Comparison of ENCODE assay signal across 28 cellular contexts in genomic region chr7:140068033-140068432, GRCh38.
"Had no signal": no experiment of that assay in that cellular context is flagged by ENCODE, and none has a peak within 500 bp of the region (broad histone marks: within the 10 kb centered on the region; RNA-seq: fewer than 3 reads in every experiment).

No MANE protein-coding gene starts in this region.

- H3K27me3 Mint-ChIP-seq: stimulated activated memory B cell treated with anti-CD40 and anti-IgM and Interleukin-4, amounts not matched to agents 10 μg/mL and 1 μg/mL and 100 μg/mL, for 72 hours; stimulated activated naive CD8-positive, alpha-beta T cell treated with anti-CD3 and anti-CD28 coated beads, Interleukin-15, amount 100 ng/mL, for 72 hours; stimulated activated naive CD8-positive, alpha-beta T cell treated with anti-CD3 and anti-CD28 coated beads, Interleukin-15, Interleukin-2, amounts not matched to agents 100 ng/mL and 50 ng/mL, for 24 hours had no signal

- H3K4me3 Mint-ChIP-seq: stimulated activated effector memory CD8-positive, alpha-beta T cell treated with anti-CD3 and anti-CD28 coated beads, Interleukin-12 subunit alpha, Interleukin-12 subunit beta, amount 100 ng/mL, for 72 hours; stimulated activated memory B cell treated with anti-CD40 and anti-IgM and Interleukin-4, amounts not matched to agents 10 μg/mL and 1 μg/mL and 100 μg/mL, for 72 hours; stimulated activated naive B cell treated with anti-CD40 and anti-IgM and Interleukin-4, amounts not matched to agents 10 μg/mL and 1 μg/mL and 100 μg/mL, for 72 hours; stimulated activated naive CD8-positive, alpha-beta T cell treated with anti-CD3 and anti-CD28 coated beads, Interleukin-15, amount 100 ng/mL, for 72 hours; stimulated activated naive CD8-positive, alpha-beta T cell treated with anti-CD3 and anti-CD28 coated beads, Interleukin-15, Interleukin-2, amounts not matched to agents 100 ng/mL and 50 ng/mL, for 24 hours; type B pancreatic cell had no signal

- ATAC-seq: stimulated activated effector memory CD8-positive, alpha-beta T cell treated with anti-CD3 and anti-CD28 coated beads, Interleukin-12 subunit alpha, Interleukin-12 subunit beta, amount 100 ng/mL, for 72 hours; stimulated activated memory B cell treated with anti-CD40 and anti-IgM and Interleukin-4, amounts not matched to agents 10 μg/mL and 1 μg/mL and 100 μg/mL, for 72 hours; stimulated activated naive B cell treated with anti-CD40 and anti-IgM and Interleukin-4, amounts not matched to agents 10 μg/mL and 1 μg/mL and 100 μg/mL, for 72 hours; stimulated activated naive CD8-positive, alpha-beta T cell treated with anti-CD3 and anti-CD28 coated beads, Interleukin-15, amount 100 ng/mL, for 72 hours; stimulated activated naive CD8-positive, alpha-beta T cell treated with anti-CD3 and anti-CD28 coated beads, Interleukin-15, Interleukin-2, amounts not matched to agents 100 U/mL and 50 U/mL, for 24 hours had no signal

- H3K27ac Mint-ChIP-seq: stimulated activated effector memory CD8-positive, alpha-beta T cell treated with anti-CD3 and anti-CD28 coated beads, Interleukin-12 subunit alpha, Interleukin-12 subunit beta, amount 100 ng/mL, for 72 hours; stimulated activated memory B cell treated with anti-CD40 and anti-IgM and Interleukin-4, amounts not matched to agents 10 μg/mL and 1 μg/mL and 100 μg/mL, for 72 hours; stimulated activated naive B cell treated with anti-CD40 and anti-IgM and Interleukin-4, amounts not matched to agents 10 μg/mL and 1 μg/mL and 100 μg/mL, for 72 hours; stimulated activated naive CD8-positive, alpha-beta T cell treated with anti-CD3 and anti-CD28 coated beads, Interleukin-15, amount 100 ng/mL, for 72 hours; stimulated activated naive CD8-positive, alpha-beta T cell treated with anti-CD3 and anti-CD28 coated beads, Interleukin-15, Interleukin-2, amounts not matched to agents 100 ng/mL and 50 ng/mL, for 24 hours; type B pancreatic cell had no signal

- DNase-seq: stimulated activated CD4-positive, alpha-beta T cell treated with anti-CD3 and anti-CD28 coated beads, Interleukin-2, amount 100 ng/mL, for 48 hours; stimulated activated CD4-positive, alpha-beta T cell treated with anti-CD3 and anti-CD28 coated beads, Interleukin-4, amount 100 ng/mL, for 1 hour; stimulated activated CD4-positive, alpha-beta T cell treated with anti-CD3 and anti-CD28 coated beads, Interleukin-4, amount 100 ng/mL, for 24 hours; stimulated activated CD4-positive, alpha-beta T cell treated with anti-CD3 and anti-CD28 coated beads, Interleukin-4, amount 100 ng/mL, for 4 hours; stimulated activated CD8-positive, alpha-beta memory T cell treated with anti-CD3 and anti-CD28 coated beads, Interleukin-4, amount 100 ng/mL, for 48 hours; stimulated activated naive B cell treated with anti-CD40 and anti-IgM and Interleukin-4, amounts not matched to agents 10 μg/mL and 1 μg/mL and 100 μg/mL, for 72 hours; stimulated activated naive CD4-positive, alpha-beta T cell; stimulated activated naive CD4-positive, alpha-beta T cell treated with Interleukin-2 at 50 U/mL for 16 hours; stimulated activated naive CD8-positive, alpha-beta T cell treated with anti-CD3 and anti-CD28 coated beads, Interleukin-15, amount 100 ng/mL, for 72 hours; stimulated activated naive CD8-positive, alpha-beta T cell treated with anti-CD3 and anti-CD28 coated beads, Interleukin-15, Interleukin-2, amounts not matched to agents 100 U/mL and 50 U/mL, for 24 hours; stomach; substantia nigra; testis; thyroid gland; tibial artery; transverse colon; trophoblast cell; upper lobe of left lung; uterus had no signal

- H3K9me3 ChIP-seq: testis, thyroid gland, vagina had no signal

- H3K4me3 ChIP-seq: stomach, suprapubic skin, testis, thoracic aorta, thyroid gland, tibial artery, tibial nerve, transverse colon, upper lobe of left lung, uterus, vagina had no signal

- H3K27me3 ChIP-seq: stomach, testis, thyroid gland, tibial artery, tibial nerve, transverse colon, upper lobe of left lung, uterus, vagina had no signal

- H3K4me1 Mint-ChIP-seq: stimulated activated effector memory CD8-positive, alpha-beta T cell treated with anti-CD3 and anti-CD28 coated beads, Interleukin-12 subunit alpha, Interleukin-12 subunit beta, amount 100 ng/mL, for 72 hours; stimulated activated memory B cell treated with anti-CD40 and anti-IgM and Interleukin-4, amounts not matched to agents 10 μg/mL and 1 μg/mL and 100 μg/mL, for 72 hours had no signal

- H3K36me3 ChIP-seq: stomach, suprapubic skin, thoracic aorta, thyroid gland, tibial artery, tibial nerve, transverse colon, upper lobe of left lung, uterus, vagina had no signal

- H3K36me3 Mint-ChIP-seq: stimulated activated effector memory CD8-positive, alpha-beta T cell treated with anti-CD3 and anti-CD28 coated beads, Interleukin-12 subunit alpha, Interleukin-12 subunit beta, amount 100 ng/mL, for 72 hours had no signal

- FAIRE-seq: urothelium cell line had no signal

- H3K4me1 ChIP-seq: testis, thyroid gland, tibial artery, tibial nerve, uterus, vagina had no signal

- H3K27ac ChIP-seq: stomach, suprapubic skin, testis, thoracic aorta, thyroid gland, tibial artery, tibial nerve, transverse colon, upper lobe of left lung, uterus, vagina had no signal
